2 cellular contexts compared by ENCODE assay signal in the genomic region with DNA sequence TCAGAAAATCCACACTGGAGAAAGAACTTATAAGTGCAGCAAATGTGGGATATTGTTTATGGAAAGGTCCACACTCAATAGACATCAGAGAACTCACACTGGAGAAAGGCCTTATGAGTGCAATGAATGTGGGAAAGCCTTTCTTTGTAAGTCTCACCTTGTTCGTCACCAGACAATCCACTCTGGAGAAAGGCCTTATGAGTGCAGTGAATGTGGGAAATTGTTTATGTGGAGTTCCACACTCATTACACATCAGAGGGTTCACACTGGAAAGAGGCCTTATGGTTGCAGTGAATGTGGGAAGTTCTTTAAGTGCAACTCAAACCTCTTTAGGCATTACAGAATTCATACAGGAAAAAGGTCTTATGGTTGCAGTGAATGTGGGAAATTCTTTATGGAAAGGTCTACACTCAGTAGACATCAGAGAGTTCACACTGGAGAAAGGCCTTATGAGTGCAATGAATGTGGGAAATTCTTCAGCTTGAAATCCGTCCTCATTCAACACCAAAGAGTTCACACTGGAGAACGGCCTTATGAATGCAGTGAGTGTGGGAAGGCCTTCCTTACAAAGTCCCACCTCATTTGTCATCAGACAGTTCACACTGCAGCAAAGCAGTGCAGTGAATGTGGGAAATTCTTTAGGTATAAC.
TF ChIP-seq lines count a peak whose summit lies in the region.

No MANE protein-coding gene starts in this region.

TF ChIP-seq in HCT116, 20 proteins besides CTCF, POLR2A, EP300 and RAD21:
- TF ChIP-seq ZNF274 (IDR thresholded peaks at IDR 0.05; ENCODE audit: low read depth, low read length) (peak; percentile 74), ZFX (IDR thresholded peaks at IDR 0.05) (no peak)

TF ChIP-seq in H1, 55 proteins besides CTCF, POLR2A, EP300 and RAD21:
- TF ChIP-seq EGR1 (IDR thresholded peaks at IDR 0.05; ENCODE audit: borderline replicate concordance, low read depth, low read length) (no peak), ZNF274 (IDR thresholded peaks at IDR 0.05; ENCODE audit: borderline replicate concordance, extremely low read depth, low read length) (peak; percentile 49; the same call in 1 of the 2 replicates)
